ENCODE assay signal across 11 cellular contexts in genomic region chr20:40542065-40542464, GRCh38.
"Had no signal": no experiment of that assay in that cellular context is flagged by ENCODE, and none has a peak within 500 bp of the region (broad histone marks: within the 10 kb centered on the region; RNA-seq: fewer than 3 reads in every experiment).

No MANE protein-coding gene starts in this region.

- H3K9ac ChIP-seq: GM23248 had no signal

- H3K4me3 ChIP-seq: GM23248, GM23338, HAP-1 had no signal

- H3K4me2 ChIP-seq: GM23338 had no signal

- FAIRE-seq: H1, H54 had no signal

- H3K4me1 ChIP-seq: HAP-1 had no signal

- H3K27ac ChIP-seq: GM23248 had no signal

- H3K9me3 ChIP-seq: HAP-1 had no signal

- ATAC-seq: GM23338, HCT116 had no signal

- H2AFZ ChIP-seq: GM23248, GM23338 had no signal

- DNase-seq: GM23248, GOT3, H7, H9, HCEC 1CT, HFFc6 had no signal

- H3K36me3 ChIP-seq: HAP-1 had no signal
